ENCODE assay signal across 11 cellular contexts in genomic region chr10:69464801-69465401, GRCh38. TPM values are rescaled to one million over a fixed set of nuclear protein-coding genes. Genes with fewer than 3 reads are reported as not detected.
DNase-seq lines count a peak whose midpoint lies in the region; ATAC-seq, FAIRE-seq and TF ChIP-seq lines count a peak whose summit lies in the region.
"Had no signal": no experiment of that assay in that cellular context is flagged by ENCODE, and none has a peak within 500 bp of the region (broad histone marks: within the 10 kb centered on the region; RNA-seq: fewer than 3 reads in every experiment).

No MANE protein-coding gene starts in this region.

- no peaks in the 10 kb centered on the region for H3K9me3 ChIP-seq in kidney (ENCODE audit: control insufficient read depth in 1 of 2, low read length in 2 of 2)

- H3K4me1 ChIP-seq in kidney (ENCODE audit: control insufficient read depth in 1 of 2, insufficient read depth in 1 of 2, low read depth in 1 of 2, low read length in 2 of 2) = peaks cover 20 to 39% of the 10 kb centered on the region in 2 donors

- TF ChIP-seq CTCF in kidney (IDR thresholded peaks at IDR 0.05; ENCODE audit: borderline replicate concordance, extremely low read depth, insufficient read depth) = no peak

- H3K9me3 Mint-ChIP-seq in activated T-helper 17 cell treated with anti-CD3 and anti-CD28 coated beads, Interleukin-2, amount 50 U/mL, for 72 hours = no peaks in the 10 kb centered on the region
- H3K9me3 Mint-ChIP-seq in stimulated activated naive B cell treated with anti-CD40 and anti-IgM and Interleukin-4, amounts not matched to agents 10 μg/mL and 1 μg/mL and 100 μg/mL, for 72 hours = no peaks in the 10 kb centered on the region

- no peaks in the 10 kb centered on the region for H3K36me3 ChIP-seq in kidney (ENCODE audit: control insufficient read depth in 1 of 2, insufficient read depth in 2 of 2, low read length in 2 of 2)

- peak overlapping the region; percentile 56 for H3K4me3 Mint-ChIP-seq in activated T-helper 17 cell treated with anti-CD3 and anti-CD28 coated beads, Interleukin-2, amount 50 U/mL, for 72 hours
- H3K4me3 Mint-ChIP-seq in stimulated activated naive B cell treated with anti-CD40 and anti-IgM and Interleukin-4, amounts not matched to agents 10 μg/mL and 1 μg/mL and 100 μg/mL, for 72 hours = no peak overlapping the region

- no peaks in the 10 kb centered on the region for H3K36me3 Mint-ChIP-seq in activated T-helper 17 cell treated with anti-CD3 and anti-CD28 coated beads, Interleukin-2, amount 50 U/mL, for 72 hours (ENCODE audit: low read depth)
- H3K36me3 Mint-ChIP-seq in stimulated activated naive B cell treated with anti-CD40 and anti-IgM and Interleukin-4, amounts not matched to agents 10 μg/mL and 1 μg/mL and 100 μg/mL, for 72 hours = no peaks in the 10 kb centered on the region

- no peak for FAIRE-seq in kidney (lab: Jason Lieb, UNC)

- peak overlapping the region; percentile 86 for H3K27ac Mint-ChIP-seq in activated T-helper 17 cell treated with anti-CD3 and anti-CD28 coated beads, Interleukin-2, amount 50 U/mL, for 72 hours
- H3K27ac Mint-ChIP-seq in stimulated activated naive B cell treated with anti-CD40 and anti-IgM and Interleukin-4, amounts not matched to agents 10 μg/mL and 1 μg/mL and 100 μg/mL, for 72 hours = no peak overlapping the region

- peak overlapping the region; percentile 38 to 49 for H3K27ac ChIP-seq in kidney (ENCODE audit: low read depth in 2 of 2, low read length in 2 of 2)

- DNase-seq in kidney (peak; percentile 73), LoVo (ENCODE audit: low spot score) (no peak)
- DNase-seq in stimulated activated naive B cell treated with anti-CD40 and anti-IgM and Interleukin-4, amounts not matched to agents 10 μg/mL and 1 μg/mL and 100 μg/mL, for 72 hours = no peak
- no peak for DNase-seq in activated CD8-positive, alpha-beta memory T cell treated with anti-CD3 and anti-CD28 coated beads, Interleukin-2, amount 50 U/mL, for 48 hours
- DNase-seq: NCI-H146; stimulated activated CD4-positive, alpha-beta T cell treated with anti-CD3 and anti-CD28 coated beads, Interleukin-2, amount 100 ng/mL, for 48 hours; T-helper 9 cell had no signal

- H3K4me1 Mint-ChIP-seq in activated T-helper 17 cell treated with anti-CD3 and anti-CD28 coated beads, Interleukin-2, amount 50 U/mL, for 72 hours = peaks cover 33% of the 10 kb centered on the region
- H3K4me1 Mint-ChIP-seq in stimulated activated naive B cell treated with anti-CD40 and anti-IgM and Interleukin-4, amounts not matched to agents 10 μg/mL and 1 μg/mL and 100 μg/mL, for 72 hours = peaks cover 3 to 11% of the 10 kb centered on the region in 2 donors

- no peak overlapping the region for H3K9ac ChIP-seq in kidney (ENCODE audit: low read length in 2 of 2)

- no peak overlapping the region for H3K4me3 ChIP-seq in kidney (ENCODE audit: low read length in 2 of 2)

- ATAC-seq in GM19025 (IDR thresholded peaks at IDR 0.05; ENCODE audit: low read depth, unreplicated experiment) (peak; percentile 54), GM18870 (IDR thresholded peaks at IDR 0.05; ENCODE audit: unreplicated experiment) (no peak), HG02938 (IDR thresholded peaks at IDR 0.05; ENCODE audit: unreplicated experiment) (no peak)
- peak; percentile 77 for ATAC-seq in activated T-helper 17 cell treated with anti-CD3 and anti-CD28 coated beads, Interleukin-2, amount 50 U/mL, for 72 hours (replicated peaks)
- ATAC-seq in stimulated activated naive B cell treated with anti-CD40 and anti-IgM and Interleukin-4, amounts not matched to agents 10 μg/mL and 1 μg/mL and 100 μg/mL, for 72 hours (replicated peaks) = peak; percentile 23 to 76

- no peaks in the 10 kb centered on the region for H3K27me3 Mint-ChIP-seq in activated T-helper 17 cell treated with anti-CD3 and anti-CD28 coated beads, Interleukin-2, amount 50 U/mL, for 72 hours
- no peaks in the 10 kb centered on the region for H3K27me3 Mint-ChIP-seq in stimulated activated naive B cell treated with anti-CD40 and anti-IgM and Interleukin-4, amounts not matched to agents 10 μg/mL and 1 μg/mL and 100 μg/mL, for 72 hours

- intact Hi-C loops in kidney (cut with DNase I) = no loop called here

RNA-seq across cellular contexts. Expression of gene TSPAN15, which starts 13.6 kb away (rescaled TPM):
- 10 to 100 TPM in 1 of 2 donors, 1 to 10 TPM in 1; 4.9 to 12.7 TPM for total RNA-seq in activated T-helper 17 cell treated with anti-CD3 and anti-CD28 coated beads, Interleukin-2, amount 50 U/mL, for 72 hours
- total RNA-seq in kidney = 65.4 TPM
- 28.2 TPM for polyA plus RNA-seq in kidney (ENCODE audit: insufficient read depth, low read depth, low replicate concordance)

RNA-seq across cellular contexts. Expression of gene TACR2, which starts 48.2 kb away (rescaled TPM):
- not detected for total RNA-seq in activated T-helper 17 cell treated with anti-CD3 and anti-CD28 coated beads, Interleukin-2, amount 50 U/mL, for 72 hours
- total RNA-seq in kidney = 0.38 TPM
- polyA plus RNA-seq in kidney (ENCODE audit: insufficient read depth, low read depth, low replicate concordance) = 0.37 TPM

Comparison
In these comparisons a context has a peak if more than half of its experiments do, and no peak if none do; other contexts are left out.
1. ATAC-seq: peak in GM19025 (single experiment), activated T-helper 17 cell treated with anti-CD3 and anti-CD28 coated beads, Interleukin-2, amount 50 U/mL, for 72 hours (single experiment) and stimulated activated naive B cell treated with anti-CD40 and anti-IgM and Interleukin-4, amounts not matched to agents 10 μg/mL and 1 μg/mL and 100 μg/mL, for 72 hours (2 of 2); none in GM18870 (single experiment) and HG02938 (single experiment).